7 cellular contexts compared by ENCODE assay signal in the genomic region with DNA sequence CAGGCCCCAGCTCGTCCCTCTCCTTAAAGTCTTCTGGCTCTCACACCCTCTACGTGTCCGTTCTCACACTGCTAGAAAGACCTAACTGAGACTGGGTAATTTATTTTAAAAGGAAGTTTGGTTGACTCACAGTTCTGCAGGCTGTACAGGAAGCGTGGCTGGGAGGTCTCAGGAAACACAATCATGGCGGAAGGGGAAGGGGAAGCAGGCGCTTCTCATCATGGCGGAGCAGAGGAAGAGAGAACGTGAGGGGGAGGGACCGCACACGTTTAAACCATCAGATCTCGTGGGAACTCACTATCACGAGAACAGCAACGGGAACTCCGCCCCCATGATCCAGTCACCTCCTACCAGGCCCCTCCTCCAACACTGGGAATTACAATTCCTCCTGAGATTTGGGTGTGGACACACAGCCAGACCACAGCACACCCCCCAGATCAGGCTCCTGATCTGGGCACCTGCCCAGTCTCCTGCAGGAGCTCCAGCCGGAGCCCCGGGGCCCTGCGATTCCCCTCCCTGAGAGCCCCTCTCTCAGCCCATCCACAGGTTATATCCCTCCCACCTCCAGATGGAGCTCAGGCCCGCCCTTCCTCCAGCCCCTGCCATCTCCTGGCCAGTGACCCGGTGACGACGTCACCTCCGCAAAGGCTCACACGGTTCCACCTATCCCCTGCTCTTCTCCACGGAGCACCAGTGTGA.
DNase-seq lines count a peak whose midpoint lies in the region; ATAC-seq and TF ChIP-seq lines count a peak whose summit lies in the region.

No MANE protein-coding gene starts in this region.

- peaks cover 8% of the 10 kb centered on the region for H3K36me3 ChIP-seq in OCI-LY1 (ENCODE audit: insufficient read depth, low read length)

- H3K27ac ChIP-seq in OCI-LY1 (ENCODE audit: low read depth, low read length, poor library complexity, severe bottlenecking), result no peak overlapping the region

- ATAC-seq in GM21526 (IDR thresholded peaks at IDR 0.05; ENCODE audit: low FRiP score, unreplicated experiment), result peak; percentile 61

- peak overlapping the region; percentile 95 for H3K4me3 Mint-ChIP-seq in activated T-helper 1 cell treated with anti-CD3 and anti-CD28 coated beads, Interleukin-12 subunit alpha, Interleukin-12 subunit beta, Interleukin-2, Interleukin-4 antibody, amounts not matched to agents 30 ng/mL and 10 ng/mL and 1 ng/mL, durations not matched to agents 14 hours and 24 hours and 36 hours

- peak; percentile 64 for DNase-seq in activated T-helper 1 cell treated with anti-CD3 and anti-CD28 coated beads, Interleukin-12 subunit alpha, Interleukin-12 subunit beta, Interleukin-2, Interleukin-4 antibody, amounts not matched to agents 30 ng/mL and 10 ng/mL and 1 ng/mL, durations not matched to agents 14 hours and 24 hours and 36 hours (ENCODE audit: low spot score)
- DNase-seq in lung microvascular endothelial cell (ENCODE audit: low read depth in 2 of 2), result peak; percentile 98
- peak; percentile 86 for DNase-seq in stimulated activated CD8-positive, alpha-beta memory T cell treated with anti-CD3 and anti-CD28 coated beads, Interleukin-4, amount 100 ng/mL, for 48 hours
- DNase-seq in inferior parietal cortex (ENCODE audit: extremely low spot score), result no peak
- no peak for DNase-seq in anterior cingulate cortex (lab: John Stamatoyannopoulos, UW)

- H3K4me2 ChIP-seq in OCI-LY1 (ENCODE audit: low read length), result peak overlapping the region; percentile 73

- no peaks in the 10 kb centered on the region for H4K20me1 ChIP-seq in OCI-LY1 (ENCODE audit: insufficient read depth, low read length)

- peaks cover 15% of the 10 kb centered on the region for H3K36me3 Mint-ChIP-seq in activated T-helper 1 cell treated with anti-CD3 and anti-CD28 coated beads, Interleukin-12 subunit alpha, Interleukin-12 subunit beta, Interleukin-2, Interleukin-4 antibody, amounts not matched to agents 30 ng/mL and 10 ng/mL and 1 ng/mL, durations not matched to agents 14 hours and 24 hours and 36 hours (ENCODE audit: low read depth)

- no peaks in the 10 kb centered on the region for H3F3A ChIP-seq in OCI-LY1 (ENCODE audit: insufficient read depth, low read length)

- no peaks in the 10 kb centered on the region for H3K27me3 ChIP-seq in OCI-LY1 (ENCODE audit: insufficient read depth, low read length)

- H3K79me2 ChIP-seq in OCI-LY1 (ENCODE audit: insufficient read depth, low read length), result peaks cover 36% of the 10 kb centered on the region

- intact Hi-C loops in activated T-helper 1 cell treated with anti-CD3 and anti-CD28 coated beads, Interleukin-12 subunit alpha, Interleukin-12 subunit beta, Interleukin-2, Interleukin-4 antibody, amounts not matched to agents 30 ng/mL and 10 ng/mL and 1 ng/mL, durations not matched to agents 14 hours and 24 hours and 36 hours (cut with micrococcal nuclease), result no loop called here

- H2AFZ ChIP-seq in OCI-LY1 (ENCODE audit: low read length), result peak overlapping the region; percentile 84

- no peaks in the 10 kb centered on the region for H3K9me3 ChIP-seq in OCI-LY1 (ENCODE audit: low read length)

- H3K27ac Mint-ChIP-seq in activated T-helper 1 cell treated with anti-CD3 and anti-CD28 coated beads, Interleukin-12 subunit alpha, Interleukin-12 subunit beta, Interleukin-2, Interleukin-4 antibody, amounts not matched to agents 30 ng/mL and 10 ng/mL and 1 ng/mL, durations not matched to agents 14 hours and 24 hours and 36 hours, result peak overlapping the region; percentile 91

- no peak for TF ChIP-seq CTCF in OCI-LY1 (IDR thresholded peaks at IDR 0.05; ENCODE audit: low read length)

- peaks cover 39% of the 10 kb centered on the region for H3K4me1 ChIP-seq in OCI-LY1 (ENCODE audit: insufficient read depth, low read length, severe bottlenecking)

- peak overlapping the region; percentile 66 for H3K9ac ChIP-seq in OCI-LY1 (ENCODE audit: low read length)

- H3K27me3 Mint-ChIP-seq in activated T-helper 1 cell treated with anti-CD3 and anti-CD28 coated beads, Interleukin-12 subunit alpha, Interleukin-12 subunit beta, Interleukin-2, Interleukin-4 antibody, amounts not matched to agents 30 ng/mL and 10 ng/mL and 1 ng/mL, durations not matched to agents 14 hours and 24 hours and 36 hours (ENCODE audit: insufficient read depth), result no peaks in the 10 kb centered on the region

- no peaks in the 10 kb centered on the region for H3K9me2 ChIP-seq in OCI-LY1 (ENCODE audit: low read depth, low read length)

- no peaks in the 10 kb centered on the region for H3K9me3 Mint-ChIP-seq in activated T-helper 1 cell treated with anti-CD3 and anti-CD28 coated beads, Interleukin-12 subunit alpha, Interleukin-12 subunit beta, Interleukin-2, Interleukin-4 antibody, amounts not matched to agents 30 ng/mL and 10 ng/mL and 1 ng/mL, durations not matched to agents 14 hours and 24 hours and 36 hours

- H3K4me1 Mint-ChIP-seq in activated T-helper 1 cell treated with anti-CD3 and anti-CD28 coated beads, Interleukin-12 subunit alpha, Interleukin-12 subunit beta, Interleukin-2, Interleukin-4 antibody, amounts not matched to agents 30 ng/mL and 10 ng/mL and 1 ng/mL, durations not matched to agents 14 hours and 24 hours and 36 hours (ENCODE audit: low read depth), result peaks cover 11% of the 10 kb centered on the region

- peak overlapping the region; percentile 83 for H3K4me3 ChIP-seq in OCI-LY1 (ENCODE audit: low read depth, low read length, poor library complexity, severe bottlenecking)

Comparison
In these comparisons a context has a peak if more than half of its experiments do, and no peak if none do; other contexts are left out.
1. DNase-seq: peak in activated T-helper 1 cell treated with anti-CD3 and anti-CD28 coated beads, Interleukin-12 subunit alpha, Interleukin-12 subunit beta, Interleukin-2, Interleukin-4 antibody, amounts not matched to agents 30 ng/mL and 10 ng/mL and 1 ng/mL, durations not matched to agents 14 hours and 24 hours and 36 hours (single experiment), lung microvascular endothelial cell (2 of 2) and stimulated activated CD8-positive, alpha-beta memory T cell treated with anti-CD3 and anti-CD28 coated beads, Interleukin-4, amount 100 ng/mL, for 48 hours (single experiment); none in inferior parietal cortex (single experiment) and anterior cingulate cortex (0 of 58).